8 cellular contexts compared by ENCODE assay signal in the genomic region with DNA sequence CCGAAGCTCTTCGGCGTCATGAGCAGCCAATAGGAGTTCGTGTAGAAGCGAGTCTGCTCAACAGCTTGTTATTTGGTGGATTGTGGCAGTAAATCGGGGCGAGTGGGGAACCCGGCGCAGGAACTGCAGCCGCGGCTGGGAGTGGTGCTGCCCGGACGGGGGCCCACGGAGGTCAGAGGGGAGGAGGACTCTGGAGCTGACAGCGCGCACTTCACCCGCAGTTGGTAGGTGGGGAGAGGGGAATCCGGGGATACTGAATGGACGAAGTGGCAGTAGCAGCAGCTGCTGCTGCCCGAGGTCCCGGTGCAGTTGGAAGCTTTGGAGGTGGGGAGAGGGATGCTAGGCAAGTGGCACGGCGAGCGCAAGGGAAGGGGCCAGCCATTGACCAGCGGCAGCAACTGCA. TPM values are rescaled to one million over a fixed set of nuclear protein-coding genes. Genes with fewer than 3 reads are reported as not detected.
A peak's percentile ranks its signal among the peaks of the same experiment; 100 is the strongest.
DNase-seq lines count a peak whose midpoint lies in the region; ATAC-seq lines count a peak whose summit lies in the region.

A gene with protein sequence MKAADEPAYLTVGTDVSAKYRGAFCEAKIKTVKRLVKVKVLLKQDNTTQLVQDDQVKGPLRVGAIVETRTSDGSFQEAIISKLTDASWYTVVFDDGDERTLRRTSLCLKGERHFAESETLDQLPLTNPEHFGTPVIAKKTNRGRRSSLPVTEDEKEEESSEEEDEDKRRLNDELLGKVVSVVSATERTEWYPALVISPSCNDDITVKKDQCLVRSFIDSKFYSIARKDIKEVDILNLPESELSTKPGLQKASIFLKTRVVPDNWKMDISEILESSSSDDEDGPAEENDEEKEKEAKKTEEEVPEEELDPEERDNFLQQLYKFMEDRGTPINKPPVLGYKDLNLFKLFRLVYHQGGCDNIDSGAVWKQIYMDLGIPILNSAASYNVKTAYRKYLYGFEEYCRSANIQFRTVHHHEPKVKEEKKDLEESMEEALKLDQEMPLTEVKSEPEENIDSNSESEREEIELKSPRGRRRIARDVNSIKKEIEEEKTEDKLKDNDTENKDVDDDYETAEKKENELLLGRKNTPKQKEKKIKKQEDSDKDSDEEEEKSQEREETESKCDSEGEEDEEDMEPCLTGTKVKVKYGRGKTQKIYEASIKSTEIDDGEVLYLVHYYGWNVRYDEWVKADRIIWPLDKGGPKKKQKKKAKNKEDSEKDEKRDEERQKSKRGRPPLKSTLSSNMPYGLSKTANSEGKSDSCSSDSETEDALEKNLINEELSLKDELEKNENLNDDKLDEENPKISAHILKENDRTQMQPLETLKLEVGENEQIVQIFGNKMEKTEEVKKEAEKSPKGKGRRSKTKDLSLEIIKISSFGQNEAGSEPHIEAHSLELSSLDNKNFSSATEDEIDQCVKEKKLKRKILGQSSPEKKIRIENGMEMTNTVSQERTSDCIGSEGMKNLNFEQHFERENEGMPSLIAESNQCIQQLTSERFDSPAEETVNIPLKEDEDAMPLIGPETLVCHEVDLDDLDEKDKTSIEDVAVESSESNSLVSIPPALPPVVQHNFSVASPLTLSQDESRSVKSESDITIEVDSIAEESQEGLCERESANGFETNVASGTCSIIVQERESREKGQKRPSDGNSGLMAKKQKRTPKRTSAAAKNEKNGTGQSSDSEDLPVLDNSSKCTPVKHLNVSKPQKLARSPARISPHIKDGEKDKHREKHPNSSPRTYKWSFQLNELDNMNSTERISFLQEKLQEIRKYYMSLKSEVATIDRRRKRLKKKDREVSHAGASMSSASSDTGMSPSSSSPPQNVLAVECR (plus strand): TSS at position 79 of the 403 bp plus-strand sequence. CDS start 1,300 bp downstream, outside the sequence.

- H3K36me3 ChIP-seq in GM23248 (ENCODE audit: low read depth) (peaks cover 15% of the 10 kb centered on the region), ectodermal cell (ENCODE audit: control insufficient read depth, insufficient read depth, low read length) (peaks cover 28% of the 10 kb centered on the region), muscle layer of colon (ENCODE audit: insufficient read depth, low read length) (peaks cover 28% of the 10 kb centered on the region)

- H3K9ac ChIP-seq in GM23248 (peak within 1 kb of the TSS; percentile 91), muscle layer of colon (ENCODE audit: low read length) (peak within 1 kb of the TSS; percentile 79)

- peaks cover 41% of the 10 kb centered on the region for H3K4me1 Mint-ChIP-seq in stimulated activated naive CD8-positive, alpha-beta T cell treated with anti-CD3 and anti-CD28 coated beads, Interleukin-15, Interleukin-2, amounts not matched to agents 100 ng/mL and 50 ng/mL, for 24 hours (ENCODE audit: low read depth)

- H3K9me3 ChIP-seq in GM23248 (ENCODE audit: low read depth) (no peaks in the 10 kb centered on the region), ectodermal cell (ENCODE audit: control insufficient read depth, low read length) (no peaks in the 10 kb centered on the region), muscle layer of colon (ENCODE audit: low read length) (no peaks in the 10 kb centered on the region)

- in situ Hi-C loops in GM23248 (cut with MboI): no loop called here

- peak within 1 kb of the TSS; percentile 99 for H3K4me3 Mint-ChIP-seq in stimulated activated naive CD8-positive, alpha-beta T cell treated with anti-CD3 and anti-CD28 coated beads, Interleukin-15, Interleukin-2, amounts not matched to agents 100 ng/mL and 50 ng/mL, for 24 hours

- peaks cover 46% of the 10 kb centered on the region for H3K36me3 Mint-ChIP-seq in stimulated activated naive CD8-positive, alpha-beta T cell treated with anti-CD3 and anti-CD28 coated beads, Interleukin-15, Interleukin-2, amounts not matched to agents 100 ng/mL and 50 ng/mL, for 24 hours (ENCODE audit: low read depth)

- peak within 1 kb of the TSS; percentile 94 for H3K4me2 ChIP-seq in GM23248 (ENCODE audit: unreplicated experiment)

- ATAC-seq in GM19463 (IDR thresholded peaks at IDR 0.05; ENCODE audit: unreplicated experiment) (no peak), HG02763 (IDR thresholded peaks at IDR 0.05; ENCODE audit: unreplicated experiment) (no peak)

- H3F3A ChIP-seq in GM23248 (ENCODE audit: insufficient read depth): peaks cover 18% of the 10 kb centered on the region

- no peaks in the 10 kb centered on the region for H3K27me3 ChIP-seq in GM23248 (replicated peaks; ENCODE audit: insufficient read depth)
- no peaks in the 10 kb centered on the region for H3K27me3 ChIP-seq in ectodermal cell (ENCODE audit: control insufficient read depth, insufficient read depth, low read length, poor library complexity, severe bottlenecking)
- no peaks in the 10 kb centered on the region for H3K27me3 ChIP-seq in muscle layer of colon (ENCODE audit: control insufficient read depth in 1 of 2, insufficient read depth in 2 of 2, low read length in 2 of 2)

- no peak within 1 kb of the TSS for H3K27ac Mint-ChIP-seq in stimulated activated naive CD8-positive, alpha-beta T cell treated with anti-CD3 and anti-CD28 coated beads, Interleukin-15, Interleukin-2, amounts not matched to agents 100 ng/mL and 50 ng/mL, for 24 hours

- H3K27me3 Mint-ChIP-seq in stimulated activated naive CD8-positive, alpha-beta T cell treated with anti-CD3 and anti-CD28 coated beads, Interleukin-15, Interleukin-2, amounts not matched to agents 100 ng/mL and 50 ng/mL, for 24 hours: no peaks in the 10 kb centered on the region

- H3K9me2 ChIP-seq in GM23248 (ENCODE audit: insufficient read depth): no peaks in the 10 kb centered on the region

- DNase-seq in GM23248: no peak
- peak; percentile 78 to 83 for DNase-seq in activated CD4-positive, alpha-beta T cell treated with anti-CD3 and anti-CD28 coated beads for 4 hours
- no peak for DNase-seq in medulla oblongata (ENCODE audit: extremely low spot score)

- H4K20me1 ChIP-seq in GM23248 (ENCODE audit: insufficient read depth): 0 out of 2 replicates have a peak, but pooled peaks cover 12% of the 10 kb centered on the region

- H2AFZ ChIP-seq in GM23248: peak within 1 kb of the TSS; percentile 90

- no peaks in the 10 kb centered on the region for H3K9me3 Mint-ChIP-seq in stimulated activated naive CD8-positive, alpha-beta T cell treated with anti-CD3 and anti-CD28 coated beads, Interleukin-15, Interleukin-2, amounts not matched to agents 100 ng/mL and 50 ng/mL, for 24 hours

- H3K27ac ChIP-seq in GM23248 (peak within 1 kb of the TSS; percentile 97), ectodermal cell (ENCODE audit: insufficient read depth, low read depth, low read length, poor library complexity, severe bottlenecking) (peak within 1 kb of the TSS; percentile 99), muscle layer of colon (ENCODE audit: low read depth, low read length) (peak within 1 kb of the TSS; percentile 88)

- H3K4me1 ChIP-seq in GM23248 (ENCODE audit: insufficient read depth): peaks cover 17% of the 10 kb centered on the region; the same call in 1 of the 2 replicates
- H3K4me1 ChIP-seq in ectodermal cell (ENCODE audit: control insufficient read depth, insufficient read depth, low read length): peaks cover 3% of the 10 kb centered on the region
- H3K4me1 ChIP-seq in muscle layer of colon (ENCODE audit: insufficient read depth, low read length): peaks cover 34% of the 10 kb centered on the region

- 1 to 2% methylated on average over 25 of the region's 25 CpGs for WGBS in GM23248 (ENCODE audit: low coverage in 1 of 2, low lambda C conversion rate in 2 of 2, missing lambda C conversion rate in 2 of 2), 2 experiments
- WGBS in ectodermal cell, 2 experiments: 0% methylated on average over 25 of the region's 25 CpGs

- peaks cover 83% of the 10 kb centered on the region for H3K79me2 ChIP-seq in GM23248 (ENCODE audit: insufficient read depth)

- H3K4me3 ChIP-seq in GM23248: peak within 1 kb of the TSS; percentile 94
- peak within 1 kb of the TSS; percentile 83 for H3K4me3 ChIP-seq in ectodermal cell (ENCODE audit: insufficient read depth, low read depth, low read length)
- H3K4me3 ChIP-seq in muscle layer of colon (ENCODE audit: low read depth in 1 of 2, low read length in 2 of 2): peak within 1 kb of the TSS; percentile 90 to 93

RNA-seq across cellular contexts. Expression of the gene that starts here (rescaled TPM):
- 3.2 and 5.7 TPM in 2 replicates for total RNA-seq in GM23248 (2014; rRNA removed; shearing (Covaris generic))
- polyA plus RNA-seq in GM23248 (2016; fragmentation: Nextera tagmentation; extraction: Ambion mirVana): 13.7 and 17.3 TPM in 2 replicates
- polyA plus RNA-seq in ectodermal cell (2013, experiment 1 of 4): 15.3 TPM
- polyA plus RNA-seq in ectodermal cell (2013, experiment 2 of 4): 16.7 TPM
- polyA plus RNA-seq in ectodermal cell (2013, experiment 3 of 4): 16.8 TPM
- polyA plus RNA-seq in ectodermal cell (2013, experiment 4 of 4): 16.3 TPM

Comparison
In these comparisons a context has a peak if more than half of its experiments do, and no peak if none do; other contexts are left out.
1. DNase-seq: peak in activated CD4-positive, alpha-beta T cell treated with anti-CD3 and anti-CD28 coated beads for 4 hours (2 of 2); none in GM23248 (single experiment) and medulla oblongata (single experiment).
2. Peak in every context shown above with its lines, with median percentiles within 50 percentile points of each other: H3K27ac ChIP-seq and H3K4me3 ChIP-seq.